In the genomic region with DNA sequence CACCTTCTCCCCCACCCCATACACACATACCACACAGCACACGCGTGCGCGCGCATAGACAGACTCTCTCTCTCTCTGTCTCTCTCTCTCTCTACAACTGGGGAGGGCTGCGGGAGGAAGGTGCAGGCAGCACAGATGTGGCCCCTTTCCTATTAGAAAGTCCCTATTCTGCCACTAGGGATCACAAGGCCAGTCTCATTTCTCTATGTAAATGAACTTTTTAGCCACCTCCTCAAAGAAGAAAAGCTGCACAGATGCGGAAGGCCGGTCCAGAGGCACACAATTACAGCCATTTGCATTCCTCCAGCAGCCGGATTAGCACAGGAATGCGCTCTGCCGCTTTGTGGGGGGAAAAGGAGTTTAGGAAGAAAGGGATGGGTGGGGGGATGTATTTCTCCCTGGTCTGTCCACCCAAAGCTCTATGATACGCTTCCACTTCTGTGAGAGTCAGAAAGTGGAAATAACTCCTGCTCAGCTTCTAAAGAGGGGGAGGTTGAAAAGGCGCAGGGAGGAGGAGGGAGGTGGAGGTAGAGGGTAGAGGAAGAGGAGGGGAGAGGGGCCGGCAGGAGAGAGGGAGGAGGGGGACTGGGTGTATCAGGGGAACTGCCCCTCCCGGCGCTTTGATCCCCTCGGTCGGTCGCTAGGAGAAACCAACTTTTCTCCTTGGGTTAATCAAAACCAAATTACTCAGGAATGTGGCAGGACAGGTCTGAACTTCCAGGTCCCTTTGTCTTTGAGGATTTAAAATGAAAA, we compare ENCODE assay signal across 7 cellular contexts. TPM values are rescaled to one million over a fixed set of nuclear protein-coding genes. Genes with fewer than 3 reads are reported as not detected.
DNase-seq lines count a peak whose midpoint lies in the region; ATAC-seq and TF ChIP-seq lines count a peak whose summit lies in the region.

No MANE protein-coding gene starts in this region.

- H3K27ac Mint-ChIP-seq in chondrocyte (ENCODE audit: unreplicated experiment), result peak overlapping the region; percentile 93
- no peak overlapping the region for H3K27ac Mint-ChIP-seq in stimulated activated effector memory CD8-positive, alpha-beta T cell treated with anti-CD3 and anti-CD28 coated beads, Interleukin-12 subunit alpha, Interleukin-12 subunit beta, amount 100 ng/mL, for 72 hours

- ATAC-seq in HG02884 (IDR thresholded peaks at IDR 0.05; ENCODE audit: unreplicated experiment), result peak; percentile 71
- ATAC-seq in stimulated activated effector memory CD8-positive, alpha-beta T cell treated with anti-CD3 and anti-CD28 coated beads, Interleukin-12 subunit alpha, Interleukin-12 subunit beta, amount 100 ng/mL, for 72 hours, result peak; percentile 23

- H3K27me3 Mint-ChIP-seq in chondrocyte (ENCODE audit: low read depth), result no peaks in the 10 kb centered on the region

- H3K36me3 Mint-ChIP-seq in chondrocyte (ENCODE audit: low read depth), result no peaks in the 10 kb centered on the region
- H3K36me3 Mint-ChIP-seq in stimulated activated effector memory CD8-positive, alpha-beta T cell treated with anti-CD3 and anti-CD28 coated beads, Interleukin-12 subunit alpha, Interleukin-12 subunit beta, amount 100 ng/mL, for 72 hours, result no peaks in the 10 kb centered on the region

- H3K4me3 Mint-ChIP-seq in chondrocyte (ENCODE audit: unreplicated experiment), result peak overlapping the region; percentile 61
- no peak overlapping the region for H3K4me3 Mint-ChIP-seq in stimulated activated effector memory CD8-positive, alpha-beta T cell treated with anti-CD3 and anti-CD28 coated beads, Interleukin-12 subunit alpha, Interleukin-12 subunit beta, amount 100 ng/mL, for 72 hours

- peak; percentile 62 for TF ChIP-seq POLR2A in GM19099 (IDR thresholded peaks at IDR 0.05; ENCODE audit: extremely low read depth, insufficient read length, low read depth)

- H3K9me3 Mint-ChIP-seq in chondrocyte (ENCODE audit: low read depth), result no peaks in the 10 kb centered on the region
- no peaks in the 10 kb centered on the region for H3K9me3 Mint-ChIP-seq in stimulated activated effector memory CD8-positive, alpha-beta T cell treated with anti-CD3 and anti-CD28 coated beads, Interleukin-12 subunit alpha, Interleukin-12 subunit beta, amount 100 ng/mL, for 72 hours

- peaks cover 87% of the 10 kb centered on the region for H3K4me1 Mint-ChIP-seq in chondrocyte (ENCODE audit: low read depth)
- no peaks in the 10 kb centered on the region for H3K4me1 Mint-ChIP-seq in stimulated activated effector memory CD8-positive, alpha-beta T cell treated with anti-CD3 and anti-CD28 coated beads, Interleukin-12 subunit alpha, Interleukin-12 subunit beta, amount 100 ng/mL, for 72 hours

- TF ChIP-seq CTCF in chondrocyte (IDR thresholded peaks at IDR 0.05), result peak; percentile 12

- DNase-seq in chondrocyte (ENCODE audit: low spot score) (no peak), NCI-H187 (lab: John Stamatoyannopoulos, UW) (no peak), superior temporal gyrus (ENCODE audit: extremely low spot score) (no peak)
- DNase-seq in stimulated activated effector memory CD8-positive, alpha-beta T cell treated with anti-CD3 and anti-CD28 coated beads, Interleukin-12 subunit alpha, Interleukin-12 subunit beta, amount 100 ng/mL, for 72 hours (ENCODE audit: low spot score in 2 of 2), result no peak
- DNase-seq in NK-92 treated with Interleukin-12 subunit alpha and Interleukin-12 subunit beta, amount 100 ng/mL, for 24 hours (lab: John Stamatoyannopoulos, UW), result no peak

RNA-seq across cellular contexts. Expression of a gene that starts 11.7 kb away (rescaled TPM):
- total RNA-seq in chondrocyte, result 74.4 to 91.0 TPM (median 86.8 TPM) in 3 replicates
